Comparison of ENCODE assay signal across 25 cellular contexts in the genomic region with DNA sequence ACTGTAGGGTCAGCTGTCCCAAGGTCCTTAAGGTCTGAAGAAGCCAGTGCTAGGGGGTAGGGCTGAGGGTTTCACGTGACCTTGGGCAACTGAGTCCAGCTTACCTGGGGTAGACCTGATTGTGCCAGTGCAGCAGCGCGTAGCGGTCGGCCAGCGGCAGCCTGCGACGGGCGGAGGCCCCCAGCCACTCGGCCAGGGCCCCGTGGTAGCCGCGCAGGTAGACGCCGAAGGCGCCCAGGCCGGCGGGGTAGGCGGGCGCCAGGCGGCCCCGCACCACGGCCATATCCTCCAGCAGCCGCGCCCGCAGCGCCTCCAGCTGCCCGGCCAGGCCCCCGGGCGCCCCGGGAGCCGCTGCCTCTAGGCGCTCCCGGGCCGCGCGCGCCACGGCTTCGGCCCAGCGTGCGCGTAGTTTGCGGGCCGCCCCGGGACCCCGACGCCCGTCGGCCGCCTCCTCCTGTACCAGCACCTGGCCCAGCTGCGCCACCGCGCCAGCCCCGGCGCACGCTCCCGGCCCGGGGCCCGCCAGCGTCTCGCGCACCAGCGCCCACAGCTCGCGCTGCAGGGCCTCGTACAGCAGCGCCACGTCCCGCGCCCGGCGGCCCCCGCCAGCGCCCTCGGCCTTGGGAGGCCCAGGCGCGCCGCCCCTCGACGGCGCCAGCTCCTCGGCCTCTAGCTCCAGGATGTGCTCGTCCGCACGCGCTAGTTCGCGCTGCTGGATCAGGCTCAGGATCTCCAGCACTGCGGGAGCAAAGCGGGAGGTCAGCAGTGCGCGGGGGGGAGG. TPM values are rescaled to one million over a fixed set of nuclear protein-coding genes. Genes with fewer than 3 reads are reported as not detected.
DNase-seq lines count a peak whose midpoint lies in the region; ATAC-seq and TF ChIP-seq lines count a peak whose summit lies in the region.
"Had no signal": no experiment of that assay in that cellular context is flagged by ENCODE, and none has a peak within 500 bp of the region (broad histone marks: within the 10 kb centered on the region; RNA-seq: fewer than 3 reads in every experiment).

No MANE protein-coding gene starts in this region.

- no peaks in the 10 kb centered on the region for H3K36me3 Mint-ChIP-seq in GM23338 (ENCODE audit: low read depth)
- H3K36me3 Mint-ChIP-seq: activated CD4-positive, alpha-beta memory T cell treated with anti-CD3 and anti-CD28 coated beads for 36 hours had no signal

- TF ChIP-seq CTCF in GM23338 (conservative IDR thresholded peaks at IDR 0.05; ENCODE audit: low read depth in 2 of 2), result no peak
- no peak for TF ChIP-seq CTCF in osteoblast (IDR thresholded peaks at IDR 0.05; ENCODE audit: extremely low read depth, low read depth, low read length)
- no peak for TF ChIP-seq CTCF in spleen (IDR thresholded peaks at IDR 0.05 in 8 of 11, conservative IDR thresholded peaks at IDR 0.05 in 3 of 11)

- no peak overlapping the region for H3K27ac Mint-ChIP-seq in GM23338
- H3K27ac Mint-ChIP-seq: activated B cell treated with CpG ODN at 0.5 μM for 24 hours; activated CD4-positive, alpha-beta memory T cell treated with anti-CD3 and anti-CD28 coated beads for 36 hours had no signal

- H3K27ac ChIP-seq in GM23338 (ENCODE audit: low read depth) (no peak overlapping the region), osteoblast (ENCODE audit: low read depth, low read length) (no peak overlapping the region), spleen (peak overlapping the region in 4 of 8 donors; percentile 14 to 54 (median 34))
- H3K27ac ChIP-seq: hepatocyte, neutrophil, RWPE1 had no signal

- 45 to 66% (median 63%) methylated on average over 60 to 93 of the region's 93 CpGs for WGBS in spleen, 5 donors

- DNase-seq in GM23338 (ENCODE audit: low spot score), result peak; percentile 73
- peak; percentile 42 for DNase-seq in NCI-H69 (lab: John Stamatoyannopoulos, UW)
- DNase-seq in osteoblast (ENCODE audit: insufficient read length, low spot score, missing footprints), result peak; percentile 62
- no peak for DNase-seq in spleen
- no peak for DNase-seq in NCI-H446 (lab: John Stamatoyannopoulos, UW)
- DNase-seq in Ammon's horn (ENCODE audit: low spot score), result no peak
- DNase-seq: activated B cell treated with CpG ODN at 0.5 μM for 24 hours; activated CD4-positive, alpha-beta memory T cell treated with anti-CD3 and anti-CD28 coated beads for 36 hours; activated gamma-delta T cell; AML-193; Caco-2; KG1; left colon; midbrain; MV-4-11; NCI-H2029 treated with DMSO at 0.1 percent for 48 hours; NCI-H510A; retina; stimulated activated CD4-positive, alpha-beta T cell treated with anti-CD3 and anti-CD28 coated beads, Interleukin-4, amount 100 ng/mL, for 4 hours; T-helper 9 cell had no signal

- peaks cover 47% of the 10 kb centered on the region for H3K27me3 Mint-ChIP-seq in GM23338 (ENCODE audit: insufficient read depth, low read depth, poor library complexity)

- H3K4me1 ChIP-seq in GM23338 (ENCODE audit: insufficient read depth) (peaks cover 8% of the 10 kb centered on the region; the same call in 1 of the 2 replicates), iPS-15b (ENCODE audit: control insufficient read depth, insufficient read depth, low read length) (no peaks in the 10 kb centered on the region), osteoblast (ENCODE audit: insufficient read depth, low read length) (no peaks in the 10 kb centered on the region), spleen (peaks cover 0 to 26% (median 12%) of the 10 kb centered on the region in 6 donors)
- H3K4me1 ChIP-seq: Caco-2 had no signal

- intact Hi-C loops in spleen (cut with DNase I; ENCODE audit: low total_unique reads), result no loop called here

- no peaks in the 10 kb centered on the region for H3K9me2 ChIP-seq in GM23338 (ENCODE audit: insufficient read depth)

- ATAC-seq in GM23338, result peak; percentile 73
- ATAC-seq: left colon had no signal

- H3K4me3 Mint-ChIP-seq in GM23338, result peak overlapping the region; percentile 61
- H3K4me3 Mint-ChIP-seq: activated B cell treated with CpG ODN at 0.5 μM for 24 hours; activated CD4-positive, alpha-beta memory T cell treated with anti-CD3 and anti-CD28 coated beads for 36 hours had no signal

- TF ChIP-seq POLR2A in spleen (IDR thresholded peaks at IDR 0.05), result no peak

- peaks cover 11% of the 10 kb centered on the region; the same call in 2 of the 3 replicates for H3K4me1 Mint-ChIP-seq in GM23338

- H3F3A ChIP-seq in GM23338 (replicated peaks; ENCODE audit: low read depth), result peaks cover 6% of the 10 kb centered on the region; the same call in 1 of the 2 replicates

- H3K9me3 Mint-ChIP-seq in GM23338, result no peaks in the 10 kb centered on the region; the same call in 2 of the 3 replicates
- H3K9me3 Mint-ChIP-seq: activated B cell treated with CpG ODN at 0.5 μM for 24 hours; activated CD4-positive, alpha-beta memory T cell treated with anti-CD3 and anti-CD28 coated beads for 36 hours had no signal

- H3K27me3 ChIP-seq in GM23338 (ENCODE audit: insufficient read depth) (peaks cover 71% of the 10 kb centered on the region), iPS-15b (ENCODE audit: control insufficient read depth, insufficient read depth, low read length) (peaks cover 50% of the 10 kb centered on the region), osteoblast (ENCODE audit: insufficient read depth, low read length) (no peaks in the 10 kb centered on the region), spleen (replicated peaks in 1 of 7) (peaks cover 0 to 22% (median 0%) of the 10 kb centered on the region in 7 donors)

- no peaks in the 10 kb centered on the region for H3K79me2 ChIP-seq in GM23338 (replicated peaks; ENCODE audit: insufficient read depth)
- no peaks in the 10 kb centered on the region for H3K79me2 ChIP-seq in osteoblast (ENCODE audit: insufficient read depth, low read length)
- H3K79me2 ChIP-seq: hepatocyte had no signal

- H2AFZ ChIP-seq in GM23338, result peak overlapping the region; percentile 84; the same call in 1 of the 2 replicates
- no peak overlapping the region for H2AFZ ChIP-seq in osteoblast (ENCODE audit: low read length)
- H2AFZ ChIP-seq: hepatocyte had no signal

- H3K36me3 ChIP-seq in GM23338 (ENCODE audit: insufficient read depth), result no peaks in the 10 kb centered on the region
- no peaks in the 10 kb centered on the region for H3K36me3 ChIP-seq in iPS-15b (ENCODE audit: control insufficient read depth, insufficient read depth, low read length)
- no peaks in the 10 kb centered on the region for H3K36me3 ChIP-seq in osteoblast (ENCODE audit: insufficient read depth, low read length)
- H3K36me3 ChIP-seq in spleen, result peaks cover 0 to 15% (median 0%) of the 10 kb centered on the region in 6 donors
- H3K36me3 ChIP-seq: neutrophil had no signal

- H3K4me2 ChIP-seq in GM23338 (peak overlapping the region; percentile 83), osteoblast (ENCODE audit: insufficient read depth, low read length) (no peak overlapping the region)
- H3K4me2 ChIP-seq: hepatocyte had no signal

- H3K9me3 ChIP-seq in iPS-15b (ENCODE audit: control insufficient read depth, insufficient read depth, low read length), result no peaks in the 10 kb centered on the region
- H3K9me3 ChIP-seq in osteoblast (ENCODE audit: low read depth, low read length), result no peaks in the 10 kb centered on the region
- H3K9me3 ChIP-seq in spleen, result no peaks in the 10 kb centered on the region
- H3K9me3 ChIP-seq: Caco-2, neutrophil had no signal

- no peak overlapping the region for H3K9ac ChIP-seq in iPS-15b (ENCODE audit: low read depth, low read length)

- H3K4me3 ChIP-seq in GM23338, result peak overlapping the region; percentile 52
- H3K4me3 ChIP-seq in iPS-15b (ENCODE audit: low read depth, low read length), result peak overlapping the region; percentile 32
- no peak overlapping the region for H3K4me3 ChIP-seq in osteoblast (ENCODE audit: insufficient read depth, low read length)
- H3K4me3 ChIP-seq in spleen, result no peak overlapping the region
- H3K4me3 ChIP-seq: hepatocyte had no signal

- H4K20me1 ChIP-seq in GM23338 (replicated peaks; ENCODE audit: insufficient read depth) (peaks cover 3% of the 10 kb centered on the region; the same call in 1 of the 2 replicates), osteoblast (ENCODE audit: insufficient read depth, low read length) (no peaks in the 10 kb centered on the region)

RNA-seq across cellular contexts. Expression of a gene that starts 10.9 kb away (rescaled TPM):
- total RNA-seq in GM23338 (2014; rRNA removed; shearing (Covaris generic)), result 0.35 and 3.2 TPM in 2 replicates
- polyA plus RNA-seq in GM23338 (2016; fragmentation: Nextera tagmentation; extraction: Ambion mirVana) (2.0 and 2.8 TPM in 2 replicates), spleen (1 to 10 TPM; 1.9 to 9.0 (median 2.5) TPM)
- total RNA-seq in osteoblast (not detected in 2 replicates), spleen (10 to 100 TPM in 6 of 7 donors, 1 to 10 TPM in 1; 8.7 to 22.7 (median 16.4) TPM)
- total RNA-seq: activated B cell treated with CpG ODN at 0.5 μM for 24 hours; activated CD4-positive, alpha-beta memory T cell treated with anti-CD3 and anti-CD28 coated beads for 36 hours; Caco-2; fibroblast of villous mesenchyme had no signal
- polyA plus RNA-seq: hepatocyte had no signal

RNA-seq across cellular contexts. Expression of a gene that starts 16.8 kb away (rescaled TPM):
- 38.6 and 40.5 TPM in 2 replicates for total RNA-seq in GM23338 (2014; rRNA removed; shearing (Covaris generic))
- polyA plus RNA-seq in GM23338 (2016; fragmentation: Nextera tagmentation; extraction: Ambion mirVana), result 15.8 and 16.6 TPM in 2 replicates
- 16.2 and 18.1 TPM in 2 replicates for total RNA-seq in osteoblast
- 10 to 100 TPM; 17.9 to 45.8 (median 31.3) TPM for total RNA-seq in spleen
- 10 to 100 TPM in 1 of 3 donors, 1 to 10 TPM in 2; 6.5 to 12.7 (median 6.9) TPM for polyA plus RNA-seq in spleen

RNA-seq across cellular contexts. Expression of a gene that starts 55.7 kb away (rescaled TPM):
- 15.9 and 16.0 TPM in 2 replicates for total RNA-seq in GM23338 (2014; rRNA removed; shearing (Covaris generic))
- 2.5 and 5.0 TPM in 2 replicates for polyA plus RNA-seq in GM23338 (2016; fragmentation: Nextera tagmentation; extraction: Ambion mirVana)
- total RNA-seq in osteoblast, result 7.2 and 10.0 TPM in 2 replicates
- total RNA-seq in spleen, result 10 to 100 TPM; 14.7 to 31.7 (median 17.9) TPM
- 1 to 10 TPM; 5.0 to 7.4 (median 7.4) TPM for polyA plus RNA-seq in spleen

RNA-seq across cellular contexts. Expression of a gene that starts 56.2 kb away (rescaled TPM):
- 23.3 and 29.4 TPM in 2 replicates for total RNA-seq in GM23338 (2014; rRNA removed; shearing (Covaris generic))
- polyA plus RNA-seq in GM23338 (2016; fragmentation: Nextera tagmentation; extraction: Ambion mirVana) (74.7 and 81.9 TPM in 2 replicates), spleen (100 to 1,000 TPM in 2 of 3 donors, 10 to 100 TPM in 1; 66.4 to 109 (median 105) TPM)
- total RNA-seq in osteoblast (13.8 and 17.4 TPM in 2 replicates), spleen (10 to 100 TPM; 25.9 to 46.6 (median 36.3) TPM)

Comparison
In these comparisons a context has a peak if more than half of its experiments do, and no peak if none do; other contexts are left out.
1. DNase-seq: peak in GM23338 (single experiment), NCI-H69 (single experiment) and osteoblast (single experiment); none in spleen (single experiment), NCI-H446 (0 of 2) and Ammon's horn (single experiment).
2. H3K4me3 ChIP-seq: peak in GM23338 (single experiment) and iPS-15b (single experiment); none in osteoblast (single experiment) and spleen (0 of 8).